In the genomic region with DNA sequence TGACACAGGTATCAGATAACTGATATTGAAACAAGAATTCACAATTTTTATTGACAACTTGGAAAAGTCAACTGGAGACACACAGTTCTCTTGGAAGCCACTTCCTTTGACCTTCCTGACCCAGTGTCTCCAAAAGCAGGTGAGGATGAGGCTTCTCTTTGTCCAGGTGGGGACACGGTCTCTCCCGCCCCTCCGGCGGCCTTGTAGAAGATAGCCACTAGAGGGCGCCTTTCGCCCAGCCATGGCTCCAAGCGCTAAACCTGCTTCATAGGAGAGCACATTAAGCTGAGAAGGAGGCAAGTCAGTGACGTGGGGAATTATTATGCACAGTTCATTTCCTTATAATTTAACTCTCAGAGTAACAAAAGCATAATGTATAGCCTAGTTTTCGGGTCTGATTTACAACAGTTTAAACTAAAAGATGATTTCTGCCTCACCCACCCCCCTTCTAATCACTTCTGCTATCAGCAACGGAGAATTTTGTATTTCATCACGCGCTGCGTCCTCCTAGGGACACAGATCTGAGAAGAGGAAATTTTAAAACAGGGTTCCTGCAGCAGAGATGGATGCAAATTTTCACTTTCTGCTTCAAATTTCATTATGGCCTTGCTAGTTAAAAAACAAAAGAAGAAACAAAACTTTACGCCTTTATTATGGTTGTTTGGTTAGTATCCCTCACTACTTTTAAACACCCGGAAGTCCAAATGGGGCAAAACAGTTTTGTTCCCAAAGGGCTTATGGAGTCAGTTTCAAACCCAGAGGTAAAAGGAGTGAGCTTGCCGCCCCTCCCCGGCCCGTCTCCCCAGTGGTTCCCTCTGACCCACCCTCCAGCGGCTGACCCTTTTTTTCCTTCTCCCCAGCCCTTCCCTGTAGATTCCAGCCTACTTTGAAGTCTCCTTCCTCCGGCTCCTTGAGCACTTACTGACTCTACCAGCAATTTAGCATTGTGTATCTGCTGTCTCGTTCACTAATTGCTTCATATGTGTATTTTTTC, we compare ENCODE assay signal across 8 cellular contexts.
A peak's percentile ranks its signal among the peaks of the same experiment; 100 is the strongest.
DNase-seq lines count a peak whose midpoint lies in the region; TF ChIP-seq lines count a peak whose summit lies in the region.

No MANE protein-coding gene starts in this region.

- WGBS in testis, 2 donors, result 9 to 13% methylated on average over 21 of the region's 21 CpGs

- peak overlapping the region; percentile 61 for H3K4me3 ChIP-seq in osteoblast (ENCODE audit: insufficient read depth, low read length)
- H3K4me3 ChIP-seq in testis, result peak overlapping the region in 1 of 2 donors; percentile 1

- TF ChIP-seq POLR2A in testis (IDR thresholded peaks at IDR 0.05), result no peak

- H3K36me3 ChIP-seq in osteoblast (ENCODE audit: insufficient read depth, low read length), result no peaks in the 10 kb centered on the region
- no peaks in the 10 kb centered on the region for H3K36me3 ChIP-seq in testis (ENCODE audit: low read depth, missing control alignments)

- TF ChIP-seq CTCF in osteoblast (IDR thresholded peaks at IDR 0.05; ENCODE audit: extremely low read depth, low read depth, low read length), result peak; percentile 97
- peak; percentile 66 to 91 (median 81) for TF ChIP-seq CTCF in testis (IDR thresholded peaks at IDR 0.05)

- H3K9me3 ChIP-seq in osteoblast (ENCODE audit: low read depth, low read length) (no peaks in the 10 kb centered on the region), testis (no peaks in the 10 kb centered on the region)

- H3K27ac ChIP-seq in osteoblast (ENCODE audit: low read depth, low read length), result no peak overlapping the region
- no peak overlapping the region for H3K27ac ChIP-seq in testis

- peak overlapping the region; percentile 61 for H2AFZ ChIP-seq in osteoblast (ENCODE audit: low read length)

- H3K27me3 ChIP-seq in osteoblast (ENCODE audit: insufficient read depth, low read length), result no peaks in the 10 kb centered on the region
- no peaks in the 10 kb centered on the region for H3K27me3 ChIP-seq in testis

- peak overlapping the region; percentile 86 for H3K4me2 ChIP-seq in osteoblast (ENCODE audit: insufficient read depth, low read length)

- no peaks in the 10 kb centered on the region for H4K20me1 ChIP-seq in osteoblast (ENCODE audit: insufficient read depth, low read length)

- DNase-seq in EL (peak; percentile 62), H4 (ENCODE audit: low spot score) (peak; percentile 56), LHCN-M2 (ENCODE audit: low read depth) (peak; percentile 52), SHP77 (lab: John Stamatoyannopoulos, UW) (peak; percentile 62 to 67), activated gamma-delta T cell treated with Interleukin-2 at 50 U/mL for 16 hours (peak; percentile 71), globus pallidus (ENCODE audit: low spot score) (peak; percentile 62), osteoblast (ENCODE audit: insufficient read length, low spot score, missing footprints) (peak; percentile 87), testis (peak; percentile 87)

- H3K79me2 ChIP-seq in osteoblast (ENCODE audit: insufficient read depth, low read length), result no peaks in the 10 kb centered on the region

- intact Hi-C loops in testis (cut with DNase I; ENCODE audit: low total_unique reads), result no loop called here

- peaks cover 4% of the 10 kb centered on the region for H3K4me1 ChIP-seq in osteoblast (ENCODE audit: insufficient read depth, low read length)
- H3K4me1 ChIP-seq in testis, result no peaks in the 10 kb centered on the region
